In the genomic region with DNA sequence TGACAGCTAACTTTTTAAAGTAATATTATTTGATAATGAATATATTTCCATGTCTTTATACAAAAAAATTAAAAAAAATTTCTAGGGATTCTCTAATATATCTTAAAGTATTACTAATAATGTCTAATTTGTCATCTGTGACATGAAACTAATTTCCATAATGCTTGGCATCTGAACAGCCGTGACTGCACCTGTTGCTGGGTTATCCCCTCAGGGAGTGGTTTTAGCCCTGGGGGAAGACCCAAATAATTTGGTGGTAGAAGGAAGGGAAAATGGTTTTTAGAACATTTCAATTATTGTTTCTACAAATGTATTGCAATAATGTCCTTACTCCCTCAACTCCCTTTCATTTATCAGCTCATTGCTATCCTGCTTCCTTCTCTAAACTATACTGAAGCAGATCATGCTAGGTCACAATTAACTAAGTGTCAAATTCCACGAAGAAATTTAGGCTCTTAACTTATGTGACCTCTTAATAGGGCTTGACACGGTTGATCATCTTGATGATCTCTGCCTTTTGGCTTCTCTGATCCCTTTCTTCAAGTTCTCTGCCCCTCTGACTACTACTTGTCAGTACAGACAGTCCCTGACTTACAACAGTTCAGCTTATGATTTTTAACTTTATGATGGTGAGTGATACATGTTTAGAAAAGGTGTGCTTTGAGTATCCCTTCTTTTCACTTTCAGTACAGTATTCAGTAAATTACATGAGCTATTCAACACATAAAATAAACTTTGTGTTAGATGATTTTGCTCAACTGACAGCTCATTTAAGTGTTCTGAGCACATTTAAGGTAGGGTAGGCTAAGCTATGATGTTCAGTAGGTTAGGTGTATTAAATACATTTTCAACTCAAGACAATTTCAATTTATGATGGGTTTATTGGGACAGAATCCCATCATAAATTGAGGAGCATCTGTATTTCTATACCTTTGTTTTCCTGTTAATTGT, we compare ENCODE assay signal across 11 cellular contexts. TPM values are rescaled to one million over a fixed set of nuclear protein-coding genes. Genes with fewer than 3 reads are reported as not detected.
DNase-seq lines count a peak whose midpoint lies in the region; ATAC-seq, FAIRE-seq and TF ChIP-seq lines count a peak whose summit lies in the region.
"Had no signal": no experiment of that assay in that cellular context is flagged by ENCODE, and none has a peak within 500 bp of the region (broad histone marks: within the 10 kb centered on the region; RNA-seq: fewer than 3 reads in every experiment).

No MANE protein-coding gene starts in this region.

- no peak for TF ChIP-seq CTCF in spleen (IDR thresholded peaks at IDR 0.05 in 8 of 11, conservative IDR thresholded peaks at IDR 0.05 in 3 of 11)

- H3K36me3 Mint-ChIP-seq in activated CD8-positive, alpha-beta memory T cell treated with anti-CD3 and anti-CD28 coated beads, Interleukin-2, amount 10 ng/mL, durations not matched to agents 7 days and 5 days = peaks cover 18% of the 10 kb centered on the region

- H3K9me3 ChIP-seq in spleen (no peaks in the 10 kb centered on the region), HAP-1 (no peaks in the 10 kb centered on the region), aorta (ENCODE audit: control insufficient read depth, low read length) (no peaks in the 10 kb centered on the region)
- H3K9me3 ChIP-seq: suprapubic skin had no signal

- no peaks in the 10 kb centered on the region for H3K9me3 Mint-ChIP-seq in activated CD8-positive, alpha-beta memory T cell treated with anti-CD3 and anti-CD28 coated beads, Interleukin-2, amount 10 ng/mL, durations not matched to agents 7 days and 5 days (ENCODE audit: low read depth)
- H3K9me3 Mint-ChIP-seq: GM23338 had no signal

- H3K27me3 Mint-ChIP-seq in activated CD8-positive, alpha-beta memory T cell treated with anti-CD3 and anti-CD28 coated beads, Interleukin-2, amount 10 ng/mL, durations not matched to agents 7 days and 5 days = no peaks in the 10 kb centered on the region

- peak overlapping the region in 3 of 8 donors; percentile 31 to 41 (median 34) for H3K27ac ChIP-seq in spleen
- no peak overlapping the region for H3K27ac ChIP-seq in aorta (ENCODE audit: low read depth in 1 of 2, low read length in 2 of 2)
- H3K27ac ChIP-seq: suprapubic skin had no signal

- TF ChIP-seq POLR2A in spleen (IDR thresholded peaks at IDR 0.05) = no peak

- H3K4me1 ChIP-seq in spleen (peaks cover 0 to 32% (median 3%) of the 10 kb centered on the region in 6 donors), HAP-1 (no peaks in the 10 kb centered on the region), aorta (ENCODE audit: control insufficient read depth in 1 of 2, insufficient read depth in 2 of 2, low read length in 2 of 2) (no peaks in the 10 kb centered on the region)
- H3K4me1 ChIP-seq: suprapubic skin had no signal

- intact Hi-C loops in spleen (cut with DNase I; ENCODE audit: low total_unique reads) = no loop called here
- intact Hi-C loops in aorta (cut with DNase I) = no loop called here

- H3K27ac Mint-ChIP-seq in activated CD8-positive, alpha-beta memory T cell treated with anti-CD3 and anti-CD28 coated beads, Interleukin-2, amount 10 ng/mL, durations not matched to agents 7 days and 5 days = no peak overlapping the region
- H3K27ac Mint-ChIP-seq: GM23338 had no signal

- in situ Hi-C loops in HAP-1 (cut with MboI; ENCODE audit: low sequenced_read_pairs) = no loop called here

- H3K27me3 ChIP-seq in spleen (replicated peaks in 1 of 7) = no peaks in the 10 kb centered on the region
- H3K27me3 ChIP-seq in HAP-1 (ENCODE audit: low read depth) = no peaks in the 10 kb centered on the region
- no peaks in the 10 kb centered on the region for H3K27me3 ChIP-seq in aorta (ENCODE audit: control insufficient read depth in 1 of 2, insufficient read depth in 2 of 2, low read length in 1 of 2)
- H3K27me3 ChIP-seq: suprapubic skin had no signal

- no peak for FAIRE-seq in RCC 7860 (lab: Jason Lieb, UNC)

- no peak for DNase-seq in activated CD8-positive, alpha-beta memory T cell treated with anti-CD3 and anti-CD28 coated beads, Interleukin-2, amount 10 ng/mL, durations not matched to agents 7 days and 5 days
- no peak for DNase-seq in activated CD8-positive, alpha-beta memory T cell treated with anti-CD3 and anti-CD28 coated beads, Interleukin-2, amount 50 U/mL, for 48 hours
- DNase-seq in spleen (peak; percentile 50), HAP-1 (ENCODE audit: low spot score in 2 of 2) (no peak), aorta (no peak), RCC 7860 (ENCODE audit: low spot score) (no peak)
- DNase-seq: activated CD4-positive, CD25-positive, alpha-beta regulatory T cell had no signal

- no peak overlapping the region for H3K4me3 Mint-ChIP-seq in activated CD8-positive, alpha-beta memory T cell treated with anti-CD3 and anti-CD28 coated beads, Interleukin-2, amount 10 ng/mL, durations not matched to agents 7 days and 5 days
- H3K4me3 Mint-ChIP-seq: GM23338 had no signal

- CTCF ChIA-PET in activated CD8-positive, alpha-beta memory T cell treated with anti-CD3 and anti-CD28 coated beads, Interleukin-2, amount 10 ng/mL, durations not matched to agents 7 days and 5 days (lab: Charles Lee) = no interaction called here

- peaks cover 6% of the 10 kb centered on the region for H3K4me1 Mint-ChIP-seq in activated CD8-positive, alpha-beta memory T cell treated with anti-CD3 and anti-CD28 coated beads, Interleukin-2, amount 10 ng/mL, durations not matched to agents 7 days and 5 days
- H3K4me1 Mint-ChIP-seq: GM23338 had no signal

- 39 to 60% (median 52%) methylated on average over 3 of the region's 3 CpGs for WGBS in spleen, 5 donors
- 71 to 72% methylated on average over 3 of the region's 3 CpGs for WGBS in aorta, 2 donors

- peak; percentile 27 for ATAC-seq in activated CD8-positive, alpha-beta memory T cell treated with anti-CD3 and anti-CD28 coated beads, Interleukin-2, amount 10 ng/mL, durations not matched to agents 7 days and 5 days
- peak; percentile 85 for ATAC-seq in GM21737 (IDR thresholded peaks at IDR 0.05; ENCODE audit: unreplicated experiment)
- ATAC-seq in HG03460 (IDR thresholded peaks at IDR 0.05; ENCODE audit: unreplicated experiment) = peak; percentile 89
- no peak for ATAC-seq in aorta (ENCODE audit: low FRiP score)
- ATAC-seq: GM23338 had no signal

- H3K4me3 ChIP-seq in spleen = no peak overlapping the region
- H3K4me3 ChIP-seq in HAP-1 = no peak overlapping the region
- no peak overlapping the region for H3K4me3 ChIP-seq in aorta (ENCODE audit: low read length in 2 of 2)
- H3K4me3 ChIP-seq: GM23338, suprapubic skin had no signal

- H3K36me3 ChIP-seq in spleen (no peaks in the 10 kb centered on the region), HAP-1 (replicated peaks) (no peaks in the 10 kb centered on the region), aorta (ENCODE audit: control insufficient read depth in 1 of 2, insufficient read depth in 2 of 2, low read length in 1 of 2) (peaks cover 0 to 1% of the 10 kb centered on the region in 2 donors)
- H3K36me3 ChIP-seq: suprapubic skin had no signal

RNA-seq across cellular contexts. Expression of a gene that starts 26.4 kb away (rescaled TPM):
- total RNA-seq in activated CD8-positive, alpha-beta memory T cell treated with anti-CD3 and anti-CD28 coated beads, Interleukin-2, amount 10 ng/mL, durations not matched to agents 7 days and 5 days = 10 to 100 TPM; 28.2 to 36.4 TPM
- total RNA-seq in spleen = 10 to 100 TPM; 19.3 to 31.7 (median 24.5) TPM
- 10 to 100 TPM; 45.9 to 60.0 (median 49.8) TPM for polyA plus RNA-seq in spleen
- total RNA-seq in aorta = 10 to 100 TPM in 1 of 2 donors, 1 to 10 TPM in 1; 8.6 to 17.0 TPM
- 10 to 100 TPM; 18.4 to 30.7 TPM for polyA plus RNA-seq in aorta
